ENCODE assay signal across 1 cellular context in the genomic region with DNA sequence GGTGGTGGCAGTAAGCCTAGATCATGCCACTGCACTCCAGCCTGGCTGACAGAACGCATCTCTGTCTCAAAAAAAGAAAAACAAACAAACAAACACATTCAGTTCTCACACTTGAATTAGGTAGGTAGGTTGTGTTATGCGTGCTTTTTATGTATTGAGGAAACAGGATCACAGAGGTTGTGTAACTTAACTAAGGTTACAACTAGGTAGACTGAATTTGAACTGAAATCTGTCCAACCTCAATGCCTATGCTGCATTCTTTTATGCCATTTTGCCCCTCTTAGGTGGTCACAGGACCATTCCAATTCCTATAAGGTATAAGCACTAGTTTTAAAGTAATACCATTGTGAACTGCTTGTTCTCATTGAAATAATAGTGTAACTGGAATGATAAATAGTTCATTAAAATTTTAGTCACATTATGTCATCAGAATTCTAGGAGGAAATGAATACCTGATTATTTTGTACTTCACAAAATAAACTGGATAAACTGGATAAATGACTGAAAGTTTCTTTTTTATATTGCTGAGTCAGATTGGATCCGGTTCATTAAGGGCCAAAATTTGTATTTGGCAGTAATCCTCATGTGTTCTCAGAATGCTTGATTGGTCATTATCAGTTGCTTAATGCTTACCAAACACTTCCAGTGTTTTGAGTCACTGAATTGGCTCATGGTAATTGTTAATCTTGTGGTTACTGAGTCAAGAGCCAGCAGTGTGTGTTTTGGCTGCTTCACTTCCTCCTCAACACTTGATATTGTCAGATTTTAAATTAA.
TF ChIP-seq lines count a peak whose summit lies in the region.

No MANE protein-coding gene starts in this region.

TF ChIP-seq in GM23338, 12 proteins besides CTCF, POLR2A, EP300 and RAD21 (continued from another document):
- TF ChIP-seq ZNF331 (CRISPR knock-in tag; IDR thresholded peaks at IDR 0.05; ENCODE audit: low read depth): no peak
- no peak for TF ChIP-seq EZH2phosphoT487 (IDR thresholded peaks at IDR 0.05; ENCODE audit: unreplicated experiment)
